In the genomic region with DNA sequence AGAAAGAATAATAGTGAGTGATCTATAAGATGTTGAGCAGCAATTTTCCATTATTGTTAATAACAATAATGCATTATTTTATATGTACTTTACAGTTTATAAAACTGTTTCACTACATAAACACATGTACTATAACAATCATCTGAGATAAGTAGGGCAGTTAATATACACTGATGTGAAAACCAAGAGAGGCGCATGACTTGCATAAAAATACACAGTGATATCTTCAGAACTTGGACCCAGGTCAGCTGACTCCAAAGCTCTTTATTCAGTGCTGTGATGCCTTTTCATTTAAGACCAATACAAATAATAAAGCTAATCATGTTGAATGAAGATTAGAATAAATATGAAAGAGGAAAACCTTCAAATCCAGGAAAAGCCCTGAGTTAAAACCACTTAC, we compare ENCODE assay signal across 22 cellular contexts.
"Had no signal": no experiment of that assay in that cellular context is flagged by ENCODE, and none has a peak within 500 bp of the region (broad histone marks: within the 10 kb centered on the region; RNA-seq: fewer than 3 reads in every experiment).

No MANE protein-coding gene starts in this region.

- H3K9ac ChIP-seq: neural progenitor cell had no signal

- H2AFZ ChIP-seq: neural progenitor cell had no signal

- H3K27me3 ChIP-seq: heart right ventricle, left lung, neural progenitor cell, tibial artery, upper lobe of left lung, uterus had no signal

- H3K4me1 ChIP-seq: left lung, neural progenitor cell, tibial artery, upper lobe of left lung, uterus had no signal

- DNase-seq: effector CD4-positive, alpha-beta T cell; endodermal cell; foreskin melanocyte; heart right ventricle; hypothalamus; kidney glomerular epithelial cell; left lung; mesenchymal stem cell; midbrain; occipital lobe; stimulated activated CD4-positive, alpha-beta T cell treated with anti-CD3 and anti-CD28 coated beads, Interleukin-4, amount 100 ng/mL, for 1 hour; stimulated activated CD8-positive, alpha-beta memory T cell treated with anti-CD3 and anti-CD28 coated beads, Interleukin-4, amount 100 ng/mL, for 48 hours; tibial artery; upper lobe of left lung; uterus had no signal

- H3K4me2 ChIP-seq: neural progenitor cell had no signal

- ATAC-seq: left lung; natural killer cell treated with Interleukin-12 subunit alpha and Interleukin-12 subunit beta and Interleukin-15 and Interleukin-18, amount 100 ng/mL, for 72 hours; stimulated activated memory B cell treated with anti-CD40 and anti-IgM and Interleukin-4, amounts not matched to agents 10 μg/mL and 1 μg/mL and 100 μg/mL, for 72 hours had no signal

- H3K9me3 ChIP-seq: heart right ventricle, left lung, tibial artery, upper lobe of left lung, uterus had no signal

- FAIRE-seq: endothelial cell of umbilical vein, islet of Langerhans had no signal

- H3K4me3 ChIP-seq: coronary artery, heart right ventricle, left lung, lung, neural progenitor cell, tibial artery, upper lobe of left lung, uterus had no signal

- H3K36me3 ChIP-seq: neural progenitor cell, uterus had no signal

- H3K27ac ChIP-seq: coronary artery, left lung, neural progenitor cell, tibial artery, upper lobe of left lung, uterus had no signal
